In the genomic region with DNA sequence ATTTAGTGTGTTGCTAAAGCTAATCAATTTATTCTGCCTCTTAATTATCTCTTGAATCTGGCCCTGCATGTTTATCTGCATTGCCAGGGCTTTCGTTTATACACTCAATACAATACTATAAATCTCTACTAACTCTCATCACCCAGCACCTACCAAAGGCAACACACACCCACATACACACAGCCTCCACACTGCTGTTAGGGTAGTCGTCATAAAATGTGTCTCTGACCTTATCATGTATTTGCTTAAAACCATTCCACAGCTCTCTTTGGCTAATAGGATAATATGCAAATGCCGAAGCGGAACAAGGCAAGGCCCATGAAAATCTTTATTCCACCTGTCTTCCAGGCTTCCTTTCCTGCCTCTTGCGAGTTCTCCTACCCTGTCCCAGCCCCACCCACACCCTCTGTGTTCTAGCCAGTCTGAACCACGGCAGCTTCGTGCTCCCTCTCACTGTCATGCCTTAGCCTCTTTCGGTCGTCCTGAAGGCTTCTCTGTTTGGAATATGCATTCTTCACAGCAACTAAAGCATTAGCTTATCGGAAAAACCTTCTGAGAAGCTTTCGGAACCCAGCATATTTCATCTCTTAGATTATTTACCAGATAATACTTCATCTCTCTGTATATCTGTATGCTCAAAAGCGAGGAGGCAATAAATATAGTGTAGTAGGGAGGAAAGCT, we compare ENCODE assay signal across 22 cellular contexts.
DNase-seq lines count a peak whose midpoint lies in the region; ATAC-seq and TF ChIP-seq lines count a peak whose summit lies in the region.
"Had no signal": no experiment of that assay in that cellular context is flagged by ENCODE, and none has a peak within 500 bp of the region (broad histone marks: within the 10 kb centered on the region; RNA-seq: fewer than 3 reads in every experiment).

No MANE protein-coding gene starts in this region.

- no peak overlapping the region for H3K4me3 ChIP-seq in WERI-Rb-1 (ENCODE audit: low read depth, low read length)
- H3K4me3 ChIP-seq: lower lobe of right lung, pancreas, PC-9, SJCRH30, upper lobe of right lung had no signal

- H3K36me3 ChIP-seq in WERI-Rb-1 = no peaks in the 10 kb centered on the region
- H3K36me3 ChIP-seq: lower lobe of right lung, pancreas, SJCRH30, upper lobe of right lung had no signal

- intact Hi-C loops in head of caudate nucleus (cut with DNase I) = no loop called here

- no peaks in the 10 kb centered on the region for H3K9me3 ChIP-seq in WERI-Rb-1 (ENCODE audit: severe bottlenecking)
- H3K9me3 ChIP-seq: lower lobe of right lung, pancreas, SJCRH30, upper lobe of right lung had no signal

- ATAC-seq in omental fat pad (ENCODE audit: low FRiP score) = peak; percentile 51
- no peak for ATAC-seq in HG03097 (IDR thresholded peaks at IDR 0.05; ENCODE audit: low FRiP score, unreplicated experiment)
- no peak for ATAC-seq in GM21447 (IDR thresholded peaks at IDR 0.05; ENCODE audit: unreplicated experiment)
- ATAC-seq: right cardiac atrium, upper lobe of right lung had no signal

- DNase-seq in EL (peak; percentile 34), WERI-Rb-1 (peak; percentile 47), head of caudate nucleus (peak in 29 of 42 donors; percentile 10 to 61 (median 29)), omental fat pad (ENCODE audit: low spot score) (no peak), NCI-H2196 (lab: John Stamatoyannopoulos, UW; ENCODE audit: unreplicated experiment) (no peak), LoVo (ENCODE audit: low spot score) (no peak)
- DNase-seq: ACHN; activated CD4-positive, alpha-beta T cell treated with anti-CD3 and anti-CD28 coated beads, Interleukin-2, amount 50 U/mL, for 1 hour; aorta; Karpas-422; lower lobe of right lung; NCI-H1092; NCI-H2029; NCI-H446; pancreas; PC-9; right cardiac atrium; SJCRH30; upper lobe of right lung had no signal

- TF ChIP-seq CTCF in WERI-Rb-1 (IDR thresholded peaks at IDR 0.05; ENCODE audit: low read depth, low read length) (no peak), omental fat pad (IDR thresholded peaks at IDR 0.05) (no peak)

- no peaks in the 10 kb centered on the region for H3K27me3 ChIP-seq in WERI-Rb-1 (ENCODE audit: insufficient read depth, low read depth, severe bottlenecking)
- H3K27me3 ChIP-seq: pancreas, SJCRH30 had no signal

- H3K27ac ChIP-seq in WERI-Rb-1 = no peak overlapping the region
- H3K27ac ChIP-seq: dorsolateral prefrontal cortex, lower lobe of right lung, pancreas, PC-9, SJCRH30, upper lobe of right lung had no signal

Comparison
In these comparisons a context has a peak if more than half of its experiments do, and no peak if none do; other contexts are left out.
1. DNase-seq: peak in EL (single experiment), WERI-Rb-1 (single experiment) and head of caudate nucleus (29 of 42); none in omental fat pad (single experiment), NCI-H2196 (single experiment) and LoVo (single experiment).